In the genomic region with DNA sequence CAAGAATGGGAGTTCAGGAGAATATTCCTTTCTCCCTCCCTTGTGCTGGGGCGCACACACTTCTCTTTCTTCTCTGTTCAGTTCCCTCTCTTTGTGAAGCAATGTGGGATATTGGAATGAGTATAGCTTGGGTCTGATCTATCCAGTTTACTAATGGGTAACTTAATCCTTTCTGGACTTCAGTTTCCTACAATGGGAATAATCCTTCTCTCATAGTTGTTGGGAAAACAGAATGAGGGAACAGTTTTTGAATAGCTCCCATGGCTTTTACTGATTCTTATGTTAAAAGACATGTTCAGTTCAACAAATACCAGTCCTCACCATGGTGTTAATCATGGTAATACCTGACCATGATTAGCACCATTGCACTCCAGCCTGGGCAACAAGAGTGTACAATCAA, we compare ENCODE assay signal across 27 cellular contexts.
"Had no signal": no experiment of that assay in that cellular context is flagged by ENCODE, and none has a peak within 500 bp of the region (broad histone marks: within the 10 kb centered on the region; RNA-seq: fewer than 3 reads in every experiment).

No MANE protein-coding gene starts in this region.

- H3K4me2 ChIP-seq: neural progenitor cell had no signal

- H3K36me3 ChIP-seq: left ventricle myocardium inferior, neural progenitor cell, pancreas, prostate gland, stomach, thyroid gland, upper lobe of right lung had no signal

- H3K4me1 ChIP-seq: pancreas, prostate gland, stomach, testis, thyroid gland had no signal

- H3K4me3 Mint-ChIP-seq: mesothelial cell of epicardium; naive B cell; natural killer cell; nephron progenitor cell; neural progenitor cell; stimulated activated naive B cell treated with anti-CD40 and anti-IgM and Interleukin-4, amounts not matched to agents 10 μg/mL and 1 μg/mL and 100 μg/mL, for 72 hours had no signal

- H3K4me1 Mint-ChIP-seq: mesothelial cell of epicardium had no signal

- H3K4me3 ChIP-seq: left ventricle myocardium inferior, lung, neural progenitor cell, pancreas, prostate gland, skin epidermis, stomach, testis, thyroid gland, upper lobe of right lung had no signal

- ATAC-seq: pancreas; right cardiac atrium; sciatic nerve; stimulated activated naive B cell treated with anti-CD40 and anti-IgM and Interleukin-4, amounts not matched to agents 10 μg/mL and 1 μg/mL and 100 μg/mL, for 72 hours; stimulated activated naive CD8-positive, alpha-beta T cell treated with anti-CD3 and anti-CD28 coated beads, Interleukin-15, Interleukin-2, amounts not matched to agents 100 U/mL and 50 U/mL, for 24 hours had no signal

- H3K27me3 ChIP-seq: neural progenitor cell, pancreas, stomach, testis, thyroid gland, upper lobe of right lung had no signal

- H3K36me3 Mint-ChIP-seq: mesothelial cell of epicardium; naive B cell; natural killer cell; neural progenitor cell; stimulated activated naive B cell treated with anti-CD40 and anti-IgM and Interleukin-4, amounts not matched to agents 10 μg/mL and 1 μg/mL and 100 μg/mL, for 72 hours had no signal

- H3K27ac ChIP-seq: left ventricle myocardium inferior, neural progenitor cell, pancreas, prostate gland, stomach, testis, thyroid gland, upper lobe of right lung had no signal

- H2AFZ ChIP-seq: neural progenitor cell had no signal

- DNase-seq: islet precursor cell; left ventricle myocardium inferior; mesendoderm; naive B cell; natural killer cell; nephron progenitor cell; pancreas; posterior cingulate gyrus; retina; stimulated activated CD4-positive, alpha-beta T cell treated with anti-CD3 and anti-CD28 coated beads, Interleukin-12 subunit alpha, Interleukin-12 subunit beta, amount 100 ng/mL, for 4 hours; stimulated activated CD4-positive, alpha-beta T cell treated with anti-CD3 and anti-CD28 coated beads, Interleukin-15, amount 100 ng/mL, for 24 hours; stimulated activated CD4-positive, alpha-beta T cell treated with anti-CD3 and anti-CD28 coated beads, Interleukin-2, amount 100 ng/mL, for 24 hours; stimulated activated CD4-positive, alpha-beta T cell treated with anti-CD3 and anti-CD28 coated beads, Interleukin-4, amount 100 ng/mL, for 1 hour; stimulated activated naive B cell treated with anti-CD40 and anti-IgM and Interleukin-4, amounts not matched to agents 10 μg/mL and 1 μg/mL and 100 μg/mL, for 72 hours; stimulated activated naive CD8-positive, alpha-beta T cell treated with anti-CD3 and anti-CD28 coated beads, Interleukin-15, Interleukin-2, amounts not matched to agents 100 U/mL and 50 U/mL, for 24 hours; stomach; testis; thyroid gland; trophoblast cell; upper lobe of right lung had no signal

- H3K9ac ChIP-seq: neural progenitor cell had no signal

- H3K9me3 ChIP-seq: left ventricle myocardium inferior, pancreas, prostate gland, testis, thyroid gland, upper lobe of right lung had no signal

- H3K27ac Mint-ChIP-seq: mesothelial cell of epicardium; natural killer cell; neural progenitor cell; stimulated activated naive B cell treated with anti-CD40 and anti-IgM and Interleukin-4, amounts not matched to agents 10 μg/mL and 1 μg/mL and 100 μg/mL, for 72 hours had no signal
